Comparison of ENCODE assay signal across 15 cellular contexts in genomic region chr11:73240190-73240781, GRCh38. TPM values are rescaled to one million over a fixed set of nuclear protein-coding genes. Genes with fewer than 3 reads are reported as not detected.
DNase-seq lines count a peak whose midpoint lies in the region; ATAC-seq and TF ChIP-seq lines count a peak whose summit lies in the region.
"Had no signal": no experiment of that assay in that cellular context is flagged by ENCODE, and none has a peak within 500 bp of the region (broad histone marks: within the 10 kb centered on the region; RNA-seq: fewer than 3 reads in every experiment).

No MANE protein-coding gene starts in this region.

- H2AFZ ChIP-seq in mesenchymal stem cell (ENCODE audit: low read depth, low read length) = no peak overlapping the region

- 73% methylated on average over 4 of the region's 4 CpGs for WGBS in mesenchymal stem cell
- WGBS in esophagus squamous epithelium, 2 donors = 0 to 32% methylated on average over 1 to 4 of the region's 4 CpGs

- H2BK5ac ChIP-seq in mesenchymal stem cell (ENCODE audit: low read depth, low read length, poor library complexity, severe bottlenecking) = no peak overlapping the region

- H4K8ac ChIP-seq in mesenchymal stem cell (ENCODE audit: low read length) = no peak overlapping the region

- H3K36me3 ChIP-seq in MG63 = no peaks in the 10 kb centered on the region
- H3K36me3 ChIP-seq in mesenchymal stem cell (ENCODE audit: control insufficient read depth in 1 of 2, insufficient read depth in 2 of 2, low read depth in 1 of 2, low read length in 2 of 2) = no peaks in the 10 kb centered on the region
- peaks cover 0 to 68% (median 0%) of the 10 kb centered on the region in 3 donors for H3K36me3 ChIP-seq in esophagus squamous epithelium
- H3K36me3 ChIP-seq: BLaER1 treated with 17β-estradiol and CSF1 and Interleukin-3, amounts not matched to agents 10 nM and 100 nM had no signal

- H3K4me1 Mint-ChIP-seq in activated T-helper 1 cell treated with anti-CD3 and anti-CD28 coated beads, Interleukin-12 subunit alpha, Interleukin-12 subunit beta, Interleukin-2, Interleukin-4 antibody, amounts not matched to agents 30 ng/mL and 10 ng/mL and 1 ng/mL, durations not matched to agents 14 hours and 24 hours and 36 hours (ENCODE audit: low read depth) = no peaks in the 10 kb centered on the region

- H3K4me3 Mint-ChIP-seq in activated T-helper 1 cell treated with anti-CD3 and anti-CD28 coated beads, Interleukin-12 subunit alpha, Interleukin-12 subunit beta, Interleukin-2, Interleukin-4 antibody, amounts not matched to agents 30 ng/mL and 10 ng/mL and 1 ng/mL, durations not matched to agents 14 hours and 24 hours and 36 hours = no peak overlapping the region
- H3K4me3 Mint-ChIP-seq: activated T-cell treated with anti-CD3 and anti-CD28 coated beads, Interleukin-2, amount 50 U/mL, for 24 hours had no signal

- ATAC-seq in HG03439 (IDR thresholded peaks at IDR 0.05; ENCODE audit: unreplicated experiment) (no peak), GM21717 (IDR thresholded peaks at IDR 0.05; ENCODE audit: unreplicated experiment) (no peak)

- H3K14ac ChIP-seq in mesenchymal stem cell (ENCODE audit: low read length in 2 of 2) = no peak overlapping the region

- DNase-seq in AG08396 (ENCODE audit: low spot score) (peak; percentile 58), MG63 (peak; percentile 90), fibroblast of peridontal ligament (ENCODE audit: extremely low read depth) (peak; percentile 49), mesenchymal stem cell (peak; percentile 70), esophagus squamous epithelium (lab: John Stamatoyannopoulos, UW) (no peak)
- DNase-seq in activated T-helper 1 cell treated with anti-CD3 and anti-CD28 coated beads, Interleukin-12 subunit alpha, Interleukin-12 subunit beta, Interleukin-2, Interleukin-4 antibody, amounts not matched to agents 30 ng/mL and 10 ng/mL and 1 ng/mL, durations not matched to agents 14 hours and 24 hours and 36 hours (ENCODE audit: low spot score) = no peak
- DNase-seq: activated T-cell treated with anti-CD3 and anti-CD28 coated beads, Interleukin-2, amount 50 U/mL, for 24 hours; cerebellar nuclear complex; NCI-H2171 treated with DMSO at 0.1 percent for 48 hours; testis had no signal

- H3K4ac ChIP-seq in mesenchymal stem cell (ENCODE audit: low read depth in 1 of 2, low read length in 2 of 2) = no peak overlapping the region

- no peaks in the 10 kb centered on the region for H3K79me1 ChIP-seq in mesenchymal stem cell (replicated peaks; ENCODE audit: low read length, poor library complexity, severe bottlenecking)

- peaks cover 8% of the 10 kb centered on the region for H3K27me3 Mint-ChIP-seq in activated T-helper 1 cell treated with anti-CD3 and anti-CD28 coated beads, Interleukin-12 subunit alpha, Interleukin-12 subunit beta, Interleukin-2, Interleukin-4 antibody, amounts not matched to agents 30 ng/mL and 10 ng/mL and 1 ng/mL, durations not matched to agents 14 hours and 24 hours and 36 hours (ENCODE audit: insufficient read depth)
- H3K27me3 Mint-ChIP-seq: activated T-cell treated with anti-CD3 and anti-CD28 coated beads, Interleukin-2, amount 50 U/mL, for 24 hours had no signal

- no peak overlapping the region for H3K27ac ChIP-seq in mesenchymal stem cell (ENCODE audit: low read length, poor library complexity, severe bottlenecking)
- peak overlapping the region in 2 of 4 donors; percentile 11 to 13 for H3K27ac ChIP-seq in esophagus squamous epithelium
- H3K27ac ChIP-seq: KMS-11, testis, VCaP had no signal

- H2BK12ac ChIP-seq in mesenchymal stem cell (ENCODE audit: low read length in 2 of 2) = no peak overlapping the region

- TF ChIP-seq POLR2A in esophagus squamous epithelium (IDR thresholded peaks at IDR 0.05) = no peak

- H2BK15ac ChIP-seq in mesenchymal stem cell (ENCODE audit: low read depth, poor library complexity, severe bottlenecking) = no peak overlapping the region

- no peak overlapping the region for H4K91ac ChIP-seq in mesenchymal stem cell (ENCODE audit: low read length)

- H3K9me3 ChIP-seq in MG63 = no peaks in the 10 kb centered on the region
- H3K9me3 ChIP-seq in mesenchymal stem cell (ENCODE audit: control insufficient read depth, low read length) = no peaks in the 10 kb centered on the region
- H3K9me3 ChIP-seq in esophagus squamous epithelium = no peaks in the 10 kb centered on the region
- H3K9me3 ChIP-seq: BLaER1 treated with 17β-estradiol and CSF1 and Interleukin-3, amounts not matched to agents 10 nM and 100 nM; testis had no signal

- intact Hi-C loops in activated T-helper 1 cell treated with anti-CD3 and anti-CD28 coated beads, Interleukin-12 subunit alpha, Interleukin-12 subunit beta, Interleukin-2, Interleukin-4 antibody, amounts not matched to agents 30 ng/mL and 10 ng/mL and 1 ng/mL, durations not matched to agents 14 hours and 24 hours and 36 hours (cut with micrococcal nuclease) = loop anchor here (10.0 kb wide), 1 partner anchor 515 kb away; no protein-coding TSS in a partner anchor
- intact Hi-C loops in esophagus squamous epithelium (cut with DNase I) = no loop called here

- H3K9ac ChIP-seq in mesenchymal stem cell (ENCODE audit: low read length) = no peak overlapping the region
- H3K9ac ChIP-seq: KMS-11 had no signal

- H2BK120ac ChIP-seq in mesenchymal stem cell (ENCODE audit: low read depth, low read length) = no peak overlapping the region

- H3K9me3 Mint-ChIP-seq in activated T-helper 1 cell treated with anti-CD3 and anti-CD28 coated beads, Interleukin-12 subunit alpha, Interleukin-12 subunit beta, Interleukin-2, Interleukin-4 antibody, amounts not matched to agents 30 ng/mL and 10 ng/mL and 1 ng/mL, durations not matched to agents 14 hours and 24 hours and 36 hours = no peaks in the 10 kb centered on the region
- H3K9me3 Mint-ChIP-seq: activated T-cell treated with anti-CD3 and anti-CD28 coated beads, Interleukin-2, amount 50 U/mL, for 24 hours had no signal

- H3K4me1 ChIP-seq in mesenchymal stem cell (ENCODE audit: control insufficient read depth, insufficient read depth, low read depth, low read length) (peaks cover 14% of the 10 kb centered on the region), esophagus squamous epithelium (peaks cover 15 to 62% (median 31%) of the 10 kb centered on the region in 3 donors)

- no peaks in the 10 kb centered on the region for H3K27me3 ChIP-seq in MG63
- H3K27me3 ChIP-seq in mesenchymal stem cell (ENCODE audit: control insufficient read depth in 1 of 2, insufficient read depth in 1 of 2, low read length in 2 of 2) = no peaks in the 10 kb centered on the region
- H3K27me3 ChIP-seq in esophagus squamous epithelium = no peaks in the 10 kb centered on the region
- H3K27me3 ChIP-seq: BLaER1 treated with 17β-estradiol and CSF1 and Interleukin-3, amounts not matched to agents 10 nM and 100 nM; testis had no signal

- no peak overlapping the region for H3K4me2 ChIP-seq in mesenchymal stem cell (ENCODE audit: low read length, poor library complexity, severe bottlenecking)
- H3K4me2 ChIP-seq: KMS-11 had no signal

- no peaks in the 10 kb centered on the region for H3K36me3 Mint-ChIP-seq in activated T-helper 1 cell treated with anti-CD3 and anti-CD28 coated beads, Interleukin-12 subunit alpha, Interleukin-12 subunit beta, Interleukin-2, Interleukin-4 antibody, amounts not matched to agents 30 ng/mL and 10 ng/mL and 1 ng/mL, durations not matched to agents 14 hours and 24 hours and 36 hours (ENCODE audit: low read depth)

- no peak overlapping the region for H3K18ac ChIP-seq in mesenchymal stem cell (ENCODE audit: low read depth in 1 of 2, low read length in 2 of 2)

- H3K23ac ChIP-seq in mesenchymal stem cell (ENCODE audit: low read length in 2 of 2) = no peak overlapping the region

- no peak for TF ChIP-seq CTCF in esophagus squamous epithelium (IDR thresholded peaks at IDR 0.05)

- H2AK5ac ChIP-seq in mesenchymal stem cell (ENCODE audit: low read length, severe bottlenecking) = no peak overlapping the region

- H3K4me3 ChIP-seq in MG63 (no peak overlapping the region), mesenchymal stem cell (ENCODE audit: insufficient read depth in 1 of 2, low read depth in 1 of 2, low read length in 2 of 2) (no peak overlapping the region), esophagus squamous epithelium (no peak overlapping the region)
- H3K4me3 ChIP-seq: BLaER1 treated with 17β-estradiol and CSF1 and Interleukin-3, amounts not matched to agents 10 nM and 100 nM; testis had no signal

- no peak overlapping the region for H3K27ac Mint-ChIP-seq in activated T-helper 1 cell treated with anti-CD3 and anti-CD28 coated beads, Interleukin-12 subunit alpha, Interleukin-12 subunit beta, Interleukin-2, Interleukin-4 antibody, amounts not matched to agents 30 ng/mL and 10 ng/mL and 1 ng/mL, durations not matched to agents 14 hours and 24 hours and 36 hours
- H3K27ac Mint-ChIP-seq: activated T-cell treated with anti-CD3 and anti-CD28 coated beads, Interleukin-2, amount 50 U/mL, for 24 hours had no signal

RNA-seq across cellular contexts. Expression of gene P2RY2, which starts 22.2 kb away (rescaled TPM):
- 0.15 and 1.3 TPM in 2 replicates for total RNA-seq in MG63 (2014; rRNA removed; shearing (Covaris generic); ENCODE audit: low replicate concordance)
- polyA plus RNA-seq in mesenchymal stem cell (2013, experiment 1 of 2) = 0.01 TPM
- polyA plus RNA-seq in mesenchymal stem cell (2013, experiment 2 of 2) = 0.03 TPM
- not detected in 2 replicates for total RNA-seq in activated T-helper 1 cell treated with anti-CD3 and anti-CD28 coated beads, Interleukin-12 subunit alpha, Interleukin-12 subunit beta, Interleukin-2, Interleukin-4 antibody, amounts not matched to agents 30 ng/mL and 10 ng/mL and 1 ng/mL, durations not matched to agents 14 hours and 24 hours and 36 hours
- 10 to 100 TPM; 36.2 to 50.3 (median 43.8) TPM for total RNA-seq in esophagus squamous epithelium

RNA-seq across cellular contexts. Expression of gene P2RY6, which starts 31.9 kb away (rescaled TPM):
- total RNA-seq in MG63 (2014; rRNA removed; shearing (Covaris generic); ENCODE audit: low replicate concordance) = 6.7 and 23.4 TPM in 2 replicates
- 0.35 TPM for polyA plus RNA-seq in mesenchymal stem cell (2013, experiment 1 of 2)
- polyA plus RNA-seq in mesenchymal stem cell (2013, experiment 2 of 2) = 0.21 TPM
- not detected in 2 replicates for total RNA-seq in activated T-helper 1 cell treated with anti-CD3 and anti-CD28 coated beads, Interleukin-12 subunit alpha, Interleukin-12 subunit beta, Interleukin-2, Interleukin-4 antibody, amounts not matched to agents 30 ng/mL and 10 ng/mL and 1 ng/mL, durations not matched to agents 14 hours and 24 hours and 36 hours
- 1 to 10 TPM in 3 of 4 donors, under 1 TPM in 1; 0.26 to 3.6 (median 1.3) TPM for total RNA-seq in esophagus squamous epithelium

Comparison
In these comparisons a context has a peak if more than half of its experiments do, and no peak if none do; other contexts are left out.
1. DNase-seq: peak in AG08396 (single experiment), MG63 (single experiment), fibroblast of peridontal ligament (single experiment) and mesenchymal stem cell (single experiment); none in activated T-helper 1 cell treated with anti-CD3 and anti-CD28 coated beads, Interleukin-12 subunit alpha, Interleukin-12 subunit beta, Interleukin-2, Interleukin-4 antibody, amounts not matched to agents 30 ng/mL and 10 ng/mL and 1 ng/mL, durations not matched to agents 14 hours and 24 hours and 36 hours (single experiment) and esophagus squamous epithelium (single experiment).
2. RNA of gene P2RY2, which starts 22.2 kb away (total RNA-seq): 36.2 to 50.3 TPM in esophagus squamous epithelium; 0.15 to 1.3 TPM in MG63 and not detected in activated T-helper 1 cell treated with anti-CD3 and anti-CD28 coated beads, Interleukin-12 subunit alpha, Interleukin-12 subunit beta, Interleukin-2, Interleukin-4 antibody, amounts not matched to agents 30 ng/mL and 10 ng/mL and 1 ng/mL, durations not matched to agents 14 hours and 24 hours and 36 hours; every median in the first group is over 10 times any median in the second.